In genomic region chr1:45016090-45016697, GRCh38 we compare ENCODE assay signal across 18 cellular contexts.
"Had no signal": no experiment of that assay in that cellular context is flagged by ENCODE, and none has a peak within 500 bp of the region (broad histone marks: within the 10 kb centered on the region; RNA-seq: fewer than 3 reads in every experiment).

No MANE protein-coding gene starts in this region.

- H3K4me3 Mint-ChIP-seq: effector memory CD8-positive, alpha-beta T cell; memory B cell; natural killer cell had no signal

- DNase-seq: central memory CD4-positive, alpha-beta T cell; colonic mucosa; dermis blood vessel endothelial cell; effector memory CD8-positive, alpha-beta T cell; erythroblast; esophagus squamous epithelium; foreskin melanocyte; hypothalamus; natural killer cell; sigmoid colon; spleen; stimulated activated CD4-positive, alpha-beta T cell treated with anti-CD3 and anti-CD28 coated beads, Interleukin-4, amount 100 ng/mL, for 4 hours; stimulated activated naive CD4-positive, alpha-beta T cell; stomach; thyroid gland; trophoblast cell had no signal

- H3K27ac Mint-ChIP-seq: memory B cell, natural killer cell had no signal

- H3K27me3 Mint-ChIP-seq: effector memory CD8-positive, alpha-beta T cell; memory B cell had no signal

- ATAC-seq: effector memory CD8-positive, alpha-beta T cell; natural killer cell had no signal

- H3K36me3 Mint-ChIP-seq: natural killer cell had no signal

- H3K9me3 Mint-ChIP-seq: effector memory CD8-positive, alpha-beta T cell; memory B cell; natural killer cell; neural crest cell had no signal
